8 cellular contexts compared by ENCODE assay signal in genomic region chr10:22335204-22335956, GRCh38. TPM values are rescaled to one million over a fixed set of nuclear protein-coding genes. Genes with fewer than 3 reads are reported as not detected.
DNase-seq lines count a peak whose midpoint lies in the region; ATAC-seq, FAIRE-seq and TF ChIP-seq lines count a peak whose summit lies in the region.

No MANE protein-coding gene starts in this region.

- no TSS peak for BruUV-seq in K562 (replicated peaks; lab: Mats Ljungman, UMichigan)

- H3K36me3 Mint-ChIP-seq in CD4-positive, CD25-positive, alpha-beta regulatory T cell = no peaks in the 10 kb centered on the region

- H3K9me3 Mint-ChIP-seq in CD4-positive, CD25-positive, alpha-beta regulatory T cell = peaks cover 0 to 8% (median 3%) of the 10 kb centered on the region in 7 donors

- peak overlapping the region; percentile 60 for H3K4me3 ChIP-seq in CD4-positive, CD25-positive, alpha-beta regulatory T cell (ENCODE audit: low read depth, low read length)
- H3K4me3 ChIP-seq in Peyer's patch (peak overlapping the region; percentile 39 to 58 (median 52)), K562 (no peak overlapping the region), skeletal muscle tissue (ENCODE audit: low read length in 3 of 3) (peak overlapping the region; percentile 72 to 75 (median 73))

- no peaks in the 10 kb centered on the region for H3K36me3 ChIP-seq in CD4-positive, CD25-positive, alpha-beta regulatory T cell (ENCODE audit: control insufficient read depth, insufficient read depth, low read length)
- H3K36me3 ChIP-seq in Peyer's patch = no peaks in the 10 kb centered on the region
- peaks cover 11% of the 10 kb centered on the region; the same call in 1 of the 3 replicates for H3K36me3 ChIP-seq in K562 (ENCODE audit: control insufficient read depth, insufficient read depth, low read length)
- H3K36me3 ChIP-seq in skeletal muscle tissue (ENCODE audit: control insufficient read depth in 3 of 3, insufficient read depth in 3 of 3, low read length in 3 of 3) = no peaks in the 10 kb centered on the region

- peaks cover 10 to 12% of the 10 kb centered on the region in 2 experiments for H3K9me3 ChIP-seq in CD4-positive, CD25-positive, alpha-beta regulatory T cell (ENCODE audit: control insufficient read depth in 2 of 2, low read length in 2 of 2)
- peaks cover 0 to 6% (median 2%) of the 10 kb centered on the region in 4 donors for H3K9me3 ChIP-seq in Peyer's patch
- peaks cover 3% of the 10 kb centered on the region; the same call in 1 of the 2 replicates for H3K9me3 ChIP-seq in K562 (replicated peaks; ENCODE audit: control insufficient read depth, insufficient read depth, low read depth, low read length)
- H3K9me3 ChIP-seq in skeletal muscle tissue (ENCODE audit: control insufficient read depth in 3 of 3, low read length in 3 of 3) = peaks cover 0 to 3% (median 0%) of the 10 kb centered on the region in 3 donors

- peak overlapping the region; percentile 91 to 97 (median 92) for H3K27ac Mint-ChIP-seq in CD4-positive, CD25-positive, alpha-beta regulatory T cell

- CTCF ChIA-PET in K562 (lab: Yijun Ruan, JAX; ENCODE audit: low intra/inter-chr PET ratio) = no interaction called here

- in situ Hi-C loops in K562 (cut with MboI) = no loop called here

- no peak overlapping the region for H3K9ac ChIP-seq in K562 (ENCODE audit: insufficient read depth in 1 of 2, low read depth in 2 of 2, low read length in 2 of 2)
- peak overlapping the region; percentile 27 to 70 (median 60) for H3K9ac ChIP-seq in skeletal muscle tissue (ENCODE audit: low read depth in 1 of 3, low read length in 3 of 3)

- FAIRE-seq in K562 (lab: Jason Lieb, UNC) = no peak

- peaks cover 34% of the 10 kb centered on the region for H3K27me3 ChIP-seq in CD4-positive, CD25-positive, alpha-beta regulatory T cell (ENCODE audit: control insufficient read depth, insufficient read depth, low read length)
- H3K27me3 ChIP-seq in Peyer's patch = peaks cover 6 to 50% of the 10 kb centered on the region in 2 donors
- H3K27me3 ChIP-seq in K562 (ENCODE audit: control insufficient read depth in 2 of 2, insufficient read depth in 2 of 2, low read length in 2 of 2) = no peaks in the 10 kb centered on the region
- peaks cover 55 to 68% (median 60%) of the 10 kb centered on the region in 3 donors for H3K27me3 ChIP-seq in skeletal muscle tissue (ENCODE audit: control insufficient read depth in 3 of 3, insufficient read depth in 3 of 3, low read length in 3 of 3)

- peaks cover 20 to 58% (median 45%) of the 10 kb centered on the region in 4 donors for H3K4me1 Mint-ChIP-seq in CD4-positive, CD25-positive, alpha-beta regulatory T cell

- no peaks in the 10 kb centered on the region for H3K79me2 ChIP-seq in K562 (ENCODE audit: control insufficient read depth, insufficient read depth, low read length)

- no peak for TF ChIP-seq EP300 in K562 (IDR thresholded peaks at IDR 0.05; ENCODE audit: low read length)

- peak overlapping the region; percentile 87 to 96 (median 92) for H3K4me3 Mint-ChIP-seq in CD4-positive, CD25-positive, alpha-beta regulatory T cell

- H4K20me1 ChIP-seq in K562 (replicated peaks; ENCODE audit: control insufficient read depth, insufficient read depth, low read length) = no peaks in the 10 kb centered on the region

- no peak for TF ChIP-seq RAD21 in K562 (CRISPR knock-in tag; conservative IDR thresholded peaks at IDR 0.05 in 1 of 2, IDR thresholded peaks at IDR 0.05 in 1 of 2)

- POLR2A ChIA-PET in K562 (lab: Yijun Ruan, JAX) = no interaction called here

- intact Hi-C loops in K562 (cut with micrococcal nuclease) = no loop called here

- no peak for TF ChIP-seq POLR2A in Peyer's patch (IDR thresholded peaks at IDR 0.05)
- no peak for TF ChIP-seq POLR2A in K562 (conservative IDR thresholded peaks at IDR 0.05)

- WGBS in K562 (ENCODE audit: insufficient coverage, low coverage, missing lambda C conversion rate) = 95% methylated on average over 24 of the region's 71 CpGs

- no peak overlapping the region for H2AFZ ChIP-seq in K562 (ENCODE audit: low read depth, low read length)

- ATAC-seq in CD4-positive, CD25-positive, alpha-beta regulatory T cell (ENCODE audit: low read depth in 2 of 2) = peak; percentile 79 to 82
- ATAC-seq in GM21526 (IDR thresholded peaks at IDR 0.05; ENCODE audit: low FRiP score, unreplicated experiment) (peak; percentile 61), K562 (no peak), GM21737 (IDR thresholded peaks at IDR 0.05; ENCODE audit: unreplicated experiment) (no peak)

- DNase-seq in CD4-positive, CD25-positive, alpha-beta regulatory T cell = peak; percentile 62 to 85 (median 82)
- DNase-seq in Peyer's patch (peak; percentile 65 to 81 (median 68)), K562 (ENCODE audit: extremely low read depth in 1 of 4, low spot score in 3 of 4) (no peak), iPS-NIHi11 (ENCODE audit: low spot score) (peak; percentile 63), OCI-M2 (lab: John Stamatoyannopoulos, UW; ENCODE audit: unreplicated experiment) (no peak)

- no peak overlapping the region for H3K4me2 ChIP-seq in K562 (ENCODE audit: insufficient read depth, low read length)

- H3K27me3 Mint-ChIP-seq in CD4-positive, CD25-positive, alpha-beta regulatory T cell = peaks cover 54% of the 10 kb centered on the region

- no peaks in the 10 kb centered on the region for H3K9me1 ChIP-seq in K562 (ENCODE audit: control insufficient read depth, insufficient read depth, low read length)

- peaks cover 66% of the 10 kb centered on the region for H3K4me1 ChIP-seq in CD4-positive, CD25-positive, alpha-beta regulatory T cell (ENCODE audit: control insufficient read depth, insufficient read depth, low read length, poor library complexity, severe bottlenecking)
- H3K4me1 ChIP-seq in Peyer's patch (peaks cover 0 to 38% (median 14%) of the 10 kb centered on the region in 4 donors), K562 (replicated peaks in 1 of 2; ENCODE audit: control insufficient read depth in 2 of 2, insufficient read depth in 2 of 2, low read length in 2 of 2) (peaks cover 2 to 13% of the 10 kb centered on the region in 2 experiments; a peak in 2 of 5 replicates), skeletal muscle tissue (ENCODE audit: control insufficient read depth in 3 of 3, insufficient read depth in 3 of 3, low read length in 3 of 3) (peaks cover 19 to 24% (median 24%) of the 10 kb centered on the region in 3 donors)

- H3K27ac ChIP-seq in CD4-positive, CD25-positive, alpha-beta regulatory T cell (ENCODE audit: insufficient read depth, low read length, poor library complexity, severe bottlenecking) = peak overlapping the region; percentile 66
- H3K27ac ChIP-seq in Peyer's patch = peak overlapping the region in 2 of 4 donors; percentile 25 to 66
- no peak overlapping the region for H3K27ac ChIP-seq in K562 (ENCODE audit: extremely low read depth, low read depth, low read length)
- no peak overlapping the region for H3K27ac ChIP-seq in skeletal muscle tissue (ENCODE audit: low read depth, low read length)

- TF ChIP-seq CTCF in Peyer's patch (IDR thresholded peaks at IDR 0.05) = peak in 4 of 6 experiments; percentile 5 to 34 (median 28)
- no peak for TF ChIP-seq CTCF in K562 (IDR thresholded peaks at IDR 0.05 in 2 of 3, conservative IDR thresholded peaks at IDR 0.05 in 1 of 3; ENCODE audit: insufficient read depth in 2 of 3, low read depth in 1 of 3, low read length in 3 of 3)

RNA-seq across cellular contexts. Expression of gene SPAG6, which starts 9.9 kb away (rescaled TPM):
- not detected for total RNA-seq in CD4-positive, CD25-positive, alpha-beta regulatory T cell
- polyA plus RNA-seq in CD4-positive, CD25-positive, alpha-beta regulatory T cell = under 1 TPM in 2 of 4 donors, not detected in 2; 0.15 to 0.18 TPM
- total RNA-seq in Peyer's patch (not detected), K562 (2014; rRNA removed) (3.5 and 4.2 TPM in 2 replicates), K562 (2014; rRNA removed; fragmentation: Illumina TruSeq; extraction: Trizol) (11.8 and 12.7 TPM in 2 replicates), K562 (2015; rRNA removed; fragmentation: Illumina TruSeq; extraction: Trizol) (8.1 and 12.0 TPM in 2 replicates), K562 (2021) (6.6 and 7.5 TPM in 2 replicates), skeletal muscle tissue (2.6 TPM)
- 7.9 and 17.0 TPM in 2 replicates for total RNA-seq in K562 (2011; cell fraction: chromatin; rRNA removed; ENCODE audit: low replicate concordance)
- total RNA-seq in K562 (2011; cell fraction: nucleolus; rRNA removed) = 2.3 and 5.8 TPM in 2 replicates
- 11.3 and 23.9 TPM in 2 replicates for total RNA-seq in K562 (2011; cell fraction: nucleoplasm; rRNA removed)
- polyA plus RNA-seq in K562 (2011; rRNA removed) (0.30 and 4.7 TPM in 2 replicates), K562 (2014; fragmentation: Illumina TruSeq; extraction: Trizol) (12.9 and 15.7 TPM in 2 replicates), K562 (2014; fragmentation: Nextera tagmentation; extraction: Ambion mirVana) (10 to 100 TPM; 17.5 to 23.1 TPM), K562 (2014; rRNA removed) (10.5 and 11.2 TPM in 2 replicates)
- 0.09 and 0.92 TPM in 2 replicates for polyA plus RNA-seq in K562 (2011; cell fraction: cytosol; rRNA removed)
- 0.55 and 2.5 TPM in 2 replicates for polyA plus RNA-seq in K562 (2011; cell fraction: nucleus; rRNA removed)
- 8.6 and 28.1 TPM in 2 replicates for polyA plus RNA-seq in K562 (2012)
- 0.12 and 2.5 TPM in 2 replicates for polyA minus RNA-seq in K562 (2011; rRNA and poly(A)+ RNA removed)
- polyA minus RNA-seq in K562 (2011; cell fraction: cytosol; rRNA and poly(A)+ RNA removed) = 1.0 TPM in 1 of 2 replicates, not detected in the other
- polyA minus RNA-seq in K562 (2011; cell fraction: nucleus; rRNA and poly(A)+ RNA removed) = 0.33 and 3.5 TPM in 2 replicates

RNA-seq across cellular contexts. Expression of gene BMI1, which starts 14.5 kb away (rescaled TPM):
- 35.3 TPM for total RNA-seq in CD4-positive, CD25-positive, alpha-beta regulatory T cell
- polyA plus RNA-seq in CD4-positive, CD25-positive, alpha-beta regulatory T cell = 10 to 100 TPM; 27.0 to 35.3 (median 31.0) TPM
- total RNA-seq in Peyer's patch = 10 to 100 TPM; 15.6 to 47.9 (median 17.6) TPM
- 33.8 and 136 TPM in 2 replicates for total RNA-seq in K562 (2011; cell fraction: chromatin; rRNA removed; ENCODE audit: low replicate concordance)
- total RNA-seq in K562 (2011; cell fraction: nucleolus; rRNA removed) = 16.8 and 23.9 TPM in 2 replicates
- 36.0 and 42.4 TPM in 2 replicates for total RNA-seq in K562 (2011; cell fraction: nucleoplasm; rRNA removed)
- total RNA-seq in K562 (2014; rRNA removed) = 55.4 and 56.3 TPM in 2 replicates
- total RNA-seq in K562 (2014; rRNA removed; fragmentation: Illumina TruSeq; extraction: Trizol) = 91.5 and 95.1 TPM in 2 replicates
- total RNA-seq in K562 (2015; rRNA removed; fragmentation: Illumina TruSeq; extraction: Trizol) = 96.4 and 103 TPM in 2 replicates
- 73.8 and 82.1 TPM in 2 replicates for total RNA-seq in K562 (2021)
- polyA plus RNA-seq in K562 (2011; rRNA removed) = 66.4 and 70.8 TPM in 2 replicates
- 33.3 and 41.2 TPM in 2 replicates for polyA plus RNA-seq in K562 (2011; cell fraction: cytosol; rRNA removed)
- 77.4 and 118 TPM in 2 replicates for polyA plus RNA-seq in K562 (2011; cell fraction: nucleus; rRNA removed)
- polyA plus RNA-seq in K562 (2012) = 63.7 and 89.6 TPM in 2 replicates
- polyA plus RNA-seq in K562 (2014; fragmentation: Illumina TruSeq; extraction: Trizol) = 64.2 and 84.2 TPM in 2 replicates
- polyA plus RNA-seq in K562 (2014; fragmentation: Nextera tagmentation; extraction: Ambion mirVana) = 10 to 100 TPM; 21.4 to 30.0 TPM
- polyA plus RNA-seq in K562 (2014; rRNA removed) = 62.7 TPM in 2 replicates
- 117 and 139 TPM in 2 replicates for polyA minus RNA-seq in K562 (2011; rRNA and poly(A)+ RNA removed)
- polyA minus RNA-seq in K562 (2011; cell fraction: cytosol; rRNA and poly(A)+ RNA removed) = 33.7 and 33.9 TPM in 2 replicates
- 23.8 and 55.0 TPM in 2 replicates for polyA minus RNA-seq in K562 (2011; cell fraction: nucleus; rRNA and poly(A)+ RNA removed)
- total RNA-seq in skeletal muscle tissue = 31.3 TPM

RNA-seq across cellular contexts. Expression of gene COMMD3, which starts 19.2 kb away (rescaled TPM):
- 30.6 TPM for total RNA-seq in CD4-positive, CD25-positive, alpha-beta regulatory T cell
- polyA plus RNA-seq in CD4-positive, CD25-positive, alpha-beta regulatory T cell = 10 to 100 TPM; 85.3 to 99.8 (median 93.6) TPM
- 100 to 1,000 TPM in 1 of 4 donors, 10 to 100 TPM in 3; 23.0 to 113 (median 36.6) TPM for total RNA-seq in Peyer's patch
- 36.2 and 67.3 TPM in 2 replicates for total RNA-seq in K562 (2011; cell fraction: chromatin; rRNA removed; ENCODE audit: low replicate concordance)
- 25.8 and 35.8 TPM in 2 replicates for total RNA-seq in K562 (2011; cell fraction: nucleolus; rRNA removed)
- 39.6 and 49.1 TPM in 2 replicates for total RNA-seq in K562 (2011; cell fraction: nucleoplasm; rRNA removed)
- total RNA-seq in K562 (2014; rRNA removed) = 50.7 and 51.3 TPM in 2 replicates
- total RNA-seq in K562 (2014; rRNA removed; fragmentation: Illumina TruSeq; extraction: Trizol) = 78.6 and 80.1 TPM in 2 replicates
- 77.5 and 85.9 TPM in 2 replicates for total RNA-seq in K562 (2015; rRNA removed; fragmentation: Illumina TruSeq; extraction: Trizol)
- total RNA-seq in K562 (2021) = 69.4 and 82.0 TPM in 2 replicates
- 69.1 and 79.2 TPM in 2 replicates for polyA plus RNA-seq in K562 (2011; rRNA removed)
- 16.4 and 26.1 TPM in 2 replicates for polyA plus RNA-seq in K562 (2011; cell fraction: cytosol; rRNA removed)
- 51.2 and 103 TPM in 2 replicates for polyA plus RNA-seq in K562 (2011; cell fraction: nucleus; rRNA removed)
- 79.7 and 98.3 TPM in 2 replicates for polyA plus RNA-seq in K562 (2012)
- 63.2 and 70.3 TPM in 2 replicates for polyA plus RNA-seq in K562 (2014; fragmentation: Illumina TruSeq; extraction: Trizol)
- polyA plus RNA-seq in K562 (2014; fragmentation: Nextera tagmentation; extraction: Ambion mirVana) = 100 to 1,000 TPM; 216 to 217 TPM
- polyA plus RNA-seq in K562 (2014; rRNA removed) = 72.5 and 80.5 TPM in 2 replicates
- 19.3 and 21.8 TPM in 2 replicates for polyA minus RNA-seq in K562 (2011; rRNA and poly(A)+ RNA removed)
- 2.6 and 3.9 TPM in 2 replicates for polyA minus RNA-seq in K562 (2011; cell fraction: cytosol; rRNA and poly(A)+ RNA removed)
- polyA minus RNA-seq in K562 (2011; cell fraction: nucleus; rRNA and poly(A)+ RNA removed) = 23.8 and 53.2 TPM in 2 replicates
- total RNA-seq in skeletal muscle tissue = 71.5 TPM

Comparison
In these comparisons a context has a peak if more than half of its experiments do, and no peak if none do; other contexts are left out.
1. ATAC-seq: peak in CD4-positive, CD25-positive, alpha-beta regulatory T cell (2 of 2) and GM21526 (single experiment); none in K562 (single experiment) and GM21737 (single experiment).
2. DNase-seq: peak in CD4-positive, CD25-positive, alpha-beta regulatory T cell (3 of 3), Peyer's patch (3 of 3) and iPS-NIHi11 (single experiment); none in K562 (0 of 4) and OCI-M2 (single experiment).
3. CTCF ChIP-seq: peak in Peyer's patch (4 of 6); none in K562 (0 of 3).
4. H3K9ac ChIP-seq: peak in skeletal muscle tissue (3 of 3); none in K562 (0 of 2).